ENCODE assay signal across 7 cellular contexts in the genomic region with DNA sequence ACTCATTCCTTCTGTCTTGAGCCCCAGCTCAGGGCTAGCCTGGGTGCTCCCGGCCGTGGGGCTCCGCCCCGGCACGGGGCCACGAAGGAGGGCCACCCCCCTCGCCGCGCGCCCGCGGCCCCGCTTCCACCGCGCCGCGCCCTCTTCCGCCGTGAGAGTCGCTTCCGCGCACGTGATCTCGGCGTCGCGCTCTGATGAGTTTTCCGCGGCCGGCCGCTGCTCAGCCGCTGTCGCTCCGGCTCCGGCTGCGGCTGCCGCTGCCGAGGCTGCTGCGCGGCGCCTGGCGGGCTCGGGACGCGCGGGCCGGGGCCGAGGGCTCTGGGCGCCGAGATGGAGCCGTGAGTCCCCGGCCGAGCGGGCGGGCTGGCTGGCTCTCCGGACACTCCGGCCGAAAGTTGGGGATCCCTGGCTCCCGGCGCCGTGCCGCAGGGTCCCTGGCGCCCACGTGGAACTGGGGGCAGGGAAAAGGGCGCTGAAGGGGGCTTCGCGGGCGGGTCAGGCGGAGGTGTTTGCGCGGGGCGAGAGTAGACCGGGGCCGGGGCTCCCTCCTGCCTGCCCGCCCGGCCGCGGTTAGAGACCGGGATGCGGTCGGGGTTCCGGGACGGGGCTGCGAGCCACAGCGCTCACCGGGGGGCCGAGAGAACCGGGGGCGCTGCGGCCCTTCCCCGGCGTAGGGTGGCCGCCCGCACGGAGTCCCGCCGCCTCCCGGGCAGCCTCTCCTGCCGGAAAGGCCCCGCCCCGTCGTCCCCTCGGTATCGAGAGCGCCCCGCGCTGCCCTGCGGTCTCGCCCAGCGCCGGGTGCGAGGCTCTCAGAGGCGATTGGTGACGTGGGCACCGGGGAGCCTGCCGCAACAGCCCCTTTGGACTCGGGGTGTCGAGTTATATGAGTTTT. TPM values are rescaled to one million over a fixed set of nuclear protein-coding genes. Genes with fewer than 3 reads are reported as not detected.
A peak's percentile ranks its signal among the peaks of the same experiment; 100 is the strongest.
DNase-seq lines count a peak whose midpoint lies in the region; ATAC-seq and TF ChIP-seq lines count a peak whose summit lies in the region.

A gene with protein sequence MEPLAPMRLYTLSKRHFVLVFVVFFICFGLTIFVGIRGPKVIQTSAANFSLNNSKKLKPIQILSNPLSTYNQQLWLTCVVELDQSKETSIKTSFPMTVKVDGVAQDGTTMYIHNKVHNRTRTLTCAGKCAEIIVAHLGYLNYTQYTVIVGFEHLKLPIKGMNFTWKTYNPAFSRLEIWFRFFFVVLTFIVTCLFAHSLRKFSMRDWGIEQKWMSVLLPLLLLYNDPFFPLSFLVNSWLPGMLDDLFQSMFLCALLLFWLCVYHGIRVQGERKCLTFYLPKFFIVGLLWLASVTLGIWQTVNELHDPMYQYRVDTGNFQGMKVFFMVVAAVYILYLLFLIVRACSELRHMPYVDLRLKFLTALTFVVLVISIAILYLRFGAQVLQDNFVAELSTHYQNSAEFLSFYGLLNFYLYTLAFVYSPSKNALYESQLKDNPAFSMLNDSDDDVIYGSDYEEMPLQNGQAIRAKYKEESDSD (plus strand): TSS at position 197 of the 892 bp plus-strand sequence. CDS start 134 bp downstream, at position 331.

- DNase-seq in GM13977 (ENCODE audit: low spot score): peak; percentile 94
- DNase-seq in NCI-H1436 treated with DMSO at 0.1 percent for 48 hours (lab: John Stamatoyannopoulos, UW): peak; percentile 9
- peak; percentile 55 for DNase-seq in T1000 (lab: John Stamatoyannopoulos, UW)
- peak; percentile 96 for DNase-seq in astrocyte of the hippocampus (ENCODE audit: low read depth, low spot score)
- DNase-seq in hippocampal formation (lab: John Stamatoyannopoulos, UW): peak; percentile 70 to 76
- peak; percentile 92 for DNase-seq in sciatic nerve (ENCODE audit: low spot score)

- ATAC-seq in HG02759 (IDR thresholded peaks at IDR 0.05; ENCODE audit: unreplicated experiment) (peak; percentile 87), sciatic nerve (peak; percentile 96)

- in situ Hi-C loops in GM13977 (cut with MboI; ENCODE audit: low pct_unique_long_range_greater_than_20kb, low sequenced_read_pairs, unreplicated experiment): no loop called here

- peak; percentile 10 for TF ChIP-seq CTCF in GM13977 (IDR thresholded peaks at IDR 0.05; ENCODE audit: extremely low read depth, insufficient read depth, missing control alignments)

- intact Hi-C loops in sciatic nerve (cut with DNase I): no loop called here

RNA-seq across cellular contexts. Expression of the gene that starts here (rescaled TPM):
- total RNA-seq in sciatic nerve: 18.4 TPM

Comparison
In these comparisons a context has a peak if more than half of its experiments do, and no peak if none do; other contexts are left out.
1. Peak in every context shown above with its lines: DNase-seq and ATAC-seq.
2. DNase-seq: peak in every context shown above with its lines; median percentile 96 in astrocyte of the hippocampus; 94 in GM13977; 92 in sciatic nerve; 73 in hippocampal formation; 55 in T1000; 9 in NCI-H1436 treated with DMSO at 0.1 percent for 48 hours.